Comparison of ENCODE assay signal across 9 cellular contexts in genomic region chr19:49133621-49134454, GRCh38. TPM values are rescaled to one million over a fixed set of nuclear protein-coding genes. Genes with fewer than 3 reads are reported as not detected.
A peak's percentile ranks its signal among the peaks of the same experiment; 100 is the strongest.
DNase-seq lines count a peak whose midpoint lies in the region; ATAC-seq and TF ChIP-seq lines count a peak whose summit lies in the region.
"Had no signal": no experiment of that assay in that cellular context is flagged by ENCODE, and none has a peak within 500 bp of the region (broad histone marks: within the 10 kb centered on the region; RNA-seq: fewer than 3 reads in every experiment).

No MANE protein-coding gene starts in this region.

- H3K4me3 Mint-ChIP-seq in activated T-helper 17 cell treated with anti-CD3 and anti-CD28 coated beads, Interleukin-2, amount 50 U/mL, for 72 hours: peak overlapping the region; percentile 64
- H3K4me3 Mint-ChIP-seq in osteocyte (ENCODE audit: unreplicated experiment): no peak overlapping the region

- TF ChIP-seq CTCF in HCT116 (IDR thresholded peaks at IDR 0.05 in 2 of 3, conservative IDR thresholded peaks at IDR 0.05 in 1 of 3; ENCODE audit: borderline replicate concordance in 1 of 3, insufficient read depth in 1 of 3, low read depth in 2 of 3, low read length in 2 of 3) (no peak), right atrium auricular region (IDR thresholded peaks at IDR 0.05) (no peak), osteocyte (IDR thresholded peaks at IDR 0.05) (no peak)

- CTCF ChIA-PET in HCT116 (lab: Charles Lee): interaction anchor here (1.0 kb wide), 1 partner anchor 13 kb away, joined by 4 read pairs; no protein-coding TSS in a partner anchor

- ATAC-seq in HCT116: peak; percentile 51
- ATAC-seq in activated T-helper 17 cell treated with anti-CD3 and anti-CD28 coated beads, Interleukin-2, amount 50 U/mL, for 72 hours (replicated peaks): peak; percentile 81
- ATAC-seq in GM19351 (IDR thresholded peaks at IDR 0.05; ENCODE audit: unreplicated experiment): no peak
- ATAC-seq in HG03432 (IDR thresholded peaks at IDR 0.05; ENCODE audit: unreplicated experiment): no peak

- no peaks in the 10 kb centered on the region for H3K27me3 Mint-ChIP-seq in activated T-helper 17 cell treated with anti-CD3 and anti-CD28 coated beads, Interleukin-2, amount 50 U/mL, for 72 hours
- no peaks in the 10 kb centered on the region for H3K27me3 Mint-ChIP-seq in osteocyte (ENCODE audit: unreplicated experiment)

- intact Hi-C loops in HCT116 (cut with micrococcal nuclease): no loop called here

- peaks cover 0 to 15% of the 10 kb centered on the region in 2 experiments; a peak in 2 of 4 replicates for H3K36me3 ChIP-seq in HCT116 (ENCODE audit: control insufficient read depth in 1 of 2, insufficient read depth in 2 of 2, low read length in 2 of 2)
- H3K36me3 ChIP-seq in right atrium auricular region: no peaks in the 10 kb centered on the region
- peaks cover 34% of the 10 kb centered on the region for H3K36me3 ChIP-seq in SJCRH30

- RAD21 ChIA-PET in HCT116 (lab: Charles Lee; ENCODE audit: low non-redundant PET in 1 of 2, low total read pairs in 2 of 2, uncharacterized antibody in 2 of 2, unreplicated experiment in 2 of 2): no interaction called here

- H3K27ac Mint-ChIP-seq in activated T-helper 17 cell treated with anti-CD3 and anti-CD28 coated beads, Interleukin-2, amount 50 U/mL, for 72 hours: peak overlapping the region; percentile 38
- no peak overlapping the region for H3K27ac Mint-ChIP-seq in osteocyte (ENCODE audit: unreplicated experiment)

- H3K27ac ChIP-seq in HCT116 (ENCODE audit: low read depth, low read length) (no peak overlapping the region), right atrium auricular region (peak overlapping the region; percentile 31 to 52), SJCRH30 (no peak overlapping the region)
- H3K27ac ChIP-seq: HL-60 had no signal

- H3K9me3 ChIP-seq in HCT116 (ENCODE audit: control insufficient read depth in 1 of 2, insufficient read depth in 1 of 2, low read depth in 1 of 2, low read length in 2 of 2) (no peaks in the 10 kb centered on the region), right atrium auricular region (no peaks in the 10 kb centered on the region), SJCRH30 (replicated peaks) (no peaks in the 10 kb centered on the region)

- no peak overlapping the region for H3K4me3 ChIP-seq in HCT116 (replicated peaks in 1 of 2; ENCODE audit: low read depth in 1 of 2, low read length in 2 of 2)
- peak overlapping the region; percentile 29 to 44 for H3K4me3 ChIP-seq in right atrium auricular region
- no peak overlapping the region for H3K4me3 ChIP-seq in SJCRH30

- TF ChIP-seq RAD21 in HCT116 (IDR thresholded peaks at IDR 0.05; ENCODE audit: low read depth): no peak

- POLR2A ChIA-PET in HCT116 (lab: Charles Lee): no interaction called here

- H3K4me1 ChIP-seq in HCT116 (ENCODE audit: control insufficient read depth in 1 of 2, insufficient read depth in 2 of 2, low read length in 2 of 2) (peaks cover 8 to 24% of the 10 kb centered on the region in 2 experiments), right atrium auricular region (peaks cover 0 to 19% of the 10 kb centered on the region in 2 donors), SJCRH30 (no peaks in the 10 kb centered on the region)

- no peak overlapping the region for H3K4me2 ChIP-seq in HCT116 (ENCODE audit: low read length)

- no peak overlapping the region for H2AFZ ChIP-seq in HCT116 (ENCODE audit: low read depth, low read length, poor library complexity, severe bottlenecking)

- no peak for TF ChIP-seq POLR2A in HCT116 (IDR thresholded peaks at IDR 0.05; ENCODE audit: borderline replicate concordance, extremely low read depth, insufficient read depth, insufficient read length)

- H3K27me3 ChIP-seq in HCT116 (ENCODE audit: insufficient read depth, low read length) (no peaks in the 10 kb centered on the region), right atrium auricular region (no peaks in the 10 kb centered on the region), SJCRH30 (no peaks in the 10 kb centered on the region)

- BruUV-seq in HCT116 (replicated peaks; lab: Mats Ljungman, UMichigan): no TSS peak

- H3K36me3 Mint-ChIP-seq in activated T-helper 17 cell treated with anti-CD3 and anti-CD28 coated beads, Interleukin-2, amount 50 U/mL, for 72 hours (ENCODE audit: low read depth): no peaks in the 10 kb centered on the region
- no peaks in the 10 kb centered on the region for H3K36me3 Mint-ChIP-seq in osteocyte (ENCODE audit: unreplicated experiment)

- no peaks in the 10 kb centered on the region for H3K9me3 Mint-ChIP-seq in activated T-helper 17 cell treated with anti-CD3 and anti-CD28 coated beads, Interleukin-2, amount 50 U/mL, for 72 hours
- H3K9me3 Mint-ChIP-seq in osteocyte (ENCODE audit: unreplicated experiment): no peaks in the 10 kb centered on the region

- H4K20me1 ChIP-seq in HCT116 (ENCODE audit: insufficient read depth): no peaks in the 10 kb centered on the region

- DNase-seq in HCT116 (ENCODE audit: low read depth, low spot score) (no peak), right atrium auricular region (ENCODE audit: low spot score) (no peak), osteocyte (ENCODE audit: extremely low spot score, unreplicated experiment) (no peak), SJCRH30 (no peak)
- peak; percentile 68 for DNase-seq in stimulated activated CD4-positive, alpha-beta T cell treated with anti-CD3 and anti-CD28 coated beads, Interleukin-15, amount 100 ng/mL, for 24 hours

- no peaks in the 10 kb centered on the region for H3K9me2 ChIP-seq in HCT116 (ENCODE audit: insufficient read depth)

- no peaks in the 10 kb centered on the region for H3K79me2 ChIP-seq in HCT116 (ENCODE audit: insufficient read depth, low read length)

- no peak overlapping the region for H3K9ac ChIP-seq in HCT116 (ENCODE audit: low read length)

- peaks cover 3% of the 10 kb centered on the region for H3K4me1 Mint-ChIP-seq in activated T-helper 17 cell treated with anti-CD3 and anti-CD28 coated beads, Interleukin-2, amount 50 U/mL, for 72 hours
- H3K4me1 Mint-ChIP-seq in osteocyte (ENCODE audit: unreplicated experiment): peaks cover 6% of the 10 kb centered on the region

TF ChIP-seq in HCT116, 20 proteins besides CTCF, POLR2A, EP300 and RAD21:
- TF ChIP-seq YY1 (IDR thresholded peaks at IDR 0.05; ENCODE audit: extremely low read depth, insufficient replicate concordance, low read depth, low read length) (no peak), EGR1 (IDR thresholded peaks at IDR 0.05; ENCODE audit: low read depth) (peak; percentile 50; the same call in 1 of the 2 replicates)
TF ChIP-seq in HCT116: peak in this region for 1.

RNA-seq across cellular contexts. Expression of gene PPFIA3, which starts 14.5 kb away (rescaled TPM):
- total RNA-seq in HCT116 (2021; ENCODE audit: unreplicated experiment) (28.1 TPM), right atrium auricular region (1 to 10 TPM; 5.0 to 6.8 TPM), osteocyte (6.6 and 9.5 TPM in 2 replicates)
- 17.3 and 20.5 TPM in 2 replicates for polyA plus RNA-seq in HCT116 (2012)
- total RNA-seq in activated T-helper 17 cell treated with anti-CD3 and anti-CD28 coated beads, Interleukin-2, amount 50 U/mL, for 72 hours: 1 to 10 TPM; 3.6 to 3.9 TPM
- total RNA-seq in SJCRH30 (2014; rRNA removed; shearing (Covaris generic)): 20.8 and 27.1 TPM in 2 replicates

RNA-seq across cellular contexts. Expression of gene C19orf73, which starts 14.9 kb away (rescaled TPM):
- total RNA-seq in HCT116 (2021; ENCODE audit: unreplicated experiment): 2.2 TPM
- polyA plus RNA-seq in HCT116 (2012): 2.4 and 2.5 TPM in 2 replicates
- total RNA-seq in activated T-helper 17 cell treated with anti-CD3 and anti-CD28 coated beads, Interleukin-2, amount 50 U/mL, for 72 hours: 1 to 10 TPM in 1 of 2 donors, under 1 TPM in 1; 0.50 to 1.3 TPM
- total RNA-seq in right atrium auricular region: 1 to 10 TPM; 3.1 to 5.9 TPM
- 1.8 and 3.4 TPM in 2 replicates for total RNA-seq in osteocyte
- 0.99 and 1.7 TPM in 2 replicates for total RNA-seq in SJCRH30 (2014; rRNA removed; shearing (Covaris generic))

RNA-seq across cellular contexts. Expression of gene LIN7B, which starts 19.7 kb away (rescaled TPM):
- total RNA-seq in HCT116 (2021; ENCODE audit: unreplicated experiment): 7.2 TPM
- polyA plus RNA-seq in HCT116 (2012): 7.0 and 7.1 TPM in 2 replicates
- 1 to 10 TPM; 4.1 to 4.7 TPM for total RNA-seq in activated T-helper 17 cell treated with anti-CD3 and anti-CD28 coated beads, Interleukin-2, amount 50 U/mL, for 72 hours
- 10 to 100 TPM; 31.5 to 35.0 TPM for total RNA-seq in right atrium auricular region
- total RNA-seq in osteocyte: 7.9 and 9.9 TPM in 2 replicates
- 4.1 and 5.0 TPM in 2 replicates for total RNA-seq in SJCRH30 (2014; rRNA removed; shearing (Covaris generic))

RNA-seq across cellular contexts. Expression of gene HRC, which starts 21.4 kb away (rescaled TPM):
- total RNA-seq in HCT116 (2021; ENCODE audit: unreplicated experiment) (not detected), right atrium auricular region (1,000 to 10,000 TPM in 1 of 2 donors, 100 to 1,000 TPM in 1; 558 to 1,164 TPM), osteocyte (not detected in 2 replicates)
- 0.35 and 0.46 TPM in 2 replicates for polyA plus RNA-seq in HCT116 (2012)
- not detected for total RNA-seq in activated T-helper 17 cell treated with anti-CD3 and anti-CD28 coated beads, Interleukin-2, amount 50 U/mL, for 72 hours
- 2.1 and 3.2 TPM in 2 replicates for total RNA-seq in SJCRH30 (2014; rRNA removed; shearing (Covaris generic))

RNA-seq across cellular contexts. Expression of gene TRPM4, which starts 23.8 kb away (rescaled TPM):
- 44.2 TPM for total RNA-seq in HCT116 (2021; ENCODE audit: unreplicated experiment)
- polyA plus RNA-seq in HCT116 (2012): 40.3 and 42.4 TPM in 2 replicates
- total RNA-seq in activated T-helper 17 cell treated with anti-CD3 and anti-CD28 coated beads, Interleukin-2, amount 50 U/mL, for 72 hours: under 1 TPM in 1 of 2 donors, not detected in 1; 0.52 TPM
- 10 to 100 TPM; 20.6 to 22.8 TPM for total RNA-seq in right atrium auricular region
- total RNA-seq in osteocyte: 28.5 and 28.7 TPM in 2 replicates
- 1.2 and 1.8 TPM in 2 replicates for total RNA-seq in SJCRH30 (2014; rRNA removed; shearing (Covaris generic))

Comparison
In these comparisons a context has a peak if more than half of its experiments do, and no peak if none do; other contexts are left out.
1. ATAC-seq: peak in HCT116 (single experiment) and activated T-helper 17 cell treated with anti-CD3 and anti-CD28 coated beads, Interleukin-2, amount 50 U/mL, for 72 hours (single experiment); none in GM19351 (single experiment) and HG03432 (single experiment).
2. H3K27ac ChIP-seq: peak in right atrium auricular region (2 of 2); none in HCT116 (single experiment) and SJCRH30 (single experiment).
3. H3K4me3 ChIP-seq: peak in right atrium auricular region (2 of 2); none in HCT116 (0 of 2) and SJCRH30 (single experiment).